Comparison of ENCODE assay signal across 8 cellular contexts in genomic region chr3:16849240-16849639, GRCh38. TPM values are rescaled to one million over a fixed set of nuclear protein-coding genes. Genes with fewer than 3 reads are reported as not detected.
A peak's percentile ranks its signal among the peaks of the same experiment; 100 is the strongest.
DNase-seq lines count a peak whose midpoint lies in the region; ATAC-seq and TF ChIP-seq lines count a peak whose summit lies in the region.

No MANE protein-coding gene starts in this region.

- POLR2A ChIA-PET in activated CD4-positive, alpha-beta memory T cell treated with anti-CD3 and anti-CD28 coated beads for 36 hours (lab: Charles Lee): interaction anchor here (1.1 kb wide), 1 partner anchor 11 kb away, joined by 3 read pairs; no protein-coding TSS in a partner anchor

- TF ChIP-seq POLR2A in transverse colon (IDR thresholded peaks at IDR 0.05): no peak

- H3K27me3 Mint-ChIP-seq in activated CD4-positive, alpha-beta memory T cell treated with anti-CD3 and anti-CD28 coated beads for 36 hours: no peaks in the 10 kb centered on the region
- peaks cover 3% of the 10 kb centered on the region for H3K27me3 Mint-ChIP-seq in endothelial cell (ENCODE audit: unreplicated experiment)
- peaks cover 6% of the 10 kb centered on the region for H3K27me3 Mint-ChIP-seq in type B pancreatic cell

- H3K4me3 Mint-ChIP-seq in activated CD4-positive, alpha-beta memory T cell treated with anti-CD3 and anti-CD28 coated beads for 36 hours: peak overlapping the region; percentile 57
- H3K4me3 Mint-ChIP-seq in endothelial cell (ENCODE audit: unreplicated experiment) (no peak overlapping the region), type B pancreatic cell (no peak overlapping the region)

- H3K27ac Mint-ChIP-seq in activated CD4-positive, alpha-beta memory T cell treated with anti-CD3 and anti-CD28 coated beads for 36 hours: peak overlapping the region; percentile 16
- H3K27ac Mint-ChIP-seq in endothelial cell (ENCODE audit: unreplicated experiment) (peak overlapping the region; percentile 44), type B pancreatic cell (no peak overlapping the region)

- DNase-seq in G401 (ENCODE audit: low spot score): peak; percentile 52
- DNase-seq in H7: peak; percentile 25
- DNase-seq in NCI-H1436 (lab: John Stamatoyannopoulos, UW): peak; percentile 80
- DNase-seq in activated CD4-positive, alpha-beta memory T cell treated with anti-CD3 and anti-CD28 coated beads for 36 hours: peak; percentile 78
- peak; percentile 28 for DNase-seq in endothelial cell (ENCODE audit: low spot score)
- DNase-seq in omental fat pad (ENCODE audit: low spot score): peak; percentile 28
- peak; percentile 87 for DNase-seq in transverse colon
- no peak for DNase-seq in type B pancreatic cell (ENCODE audit: extremely low spot score, unreplicated experiment)

- H3K27ac ChIP-seq in transverse colon: peak overlapping the region in 3 of 4 donors; percentile 14 to 53 (median 51)

- ATAC-seq in omental fat pad (ENCODE audit: low FRiP score): no peak

- no peak overlapping the region for H3K4me3 ChIP-seq in H7 (ENCODE audit: insufficient read depth, low read depth, low read length)
- peak overlapping the region in 1 of 4 donors; percentile 27 for H3K4me3 ChIP-seq in transverse colon

- H3K36me3 Mint-ChIP-seq in activated CD4-positive, alpha-beta memory T cell treated with anti-CD3 and anti-CD28 coated beads for 36 hours: no peaks in the 10 kb centered on the region
- H3K36me3 Mint-ChIP-seq in endothelial cell (ENCODE audit: low read depth, unreplicated experiment): no peaks in the 10 kb centered on the region
- H3K36me3 Mint-ChIP-seq in type B pancreatic cell: no peaks in the 10 kb centered on the region

- H3K4me1 Mint-ChIP-seq in activated CD4-positive, alpha-beta memory T cell treated with anti-CD3 and anti-CD28 coated beads for 36 hours (ENCODE audit: low read depth): peaks cover 49% of the 10 kb centered on the region
- H3K4me1 Mint-ChIP-seq in endothelial cell (ENCODE audit: unreplicated experiment): peaks cover 12% of the 10 kb centered on the region
- H3K4me1 Mint-ChIP-seq in type B pancreatic cell (ENCODE audit: unreplicated experiment): peaks cover 6% of the 10 kb centered on the region

- H3K4me1 ChIP-seq in transverse colon: peaks cover 0 to 13% (median 0%) of the 10 kb centered on the region in 4 donors

- TF ChIP-seq CTCF in endothelial cell (IDR thresholded peaks at IDR 0.05; ENCODE audit: unreplicated experiment) (no peak), omental fat pad (IDR thresholded peaks at IDR 0.05) (no peak), transverse colon (IDR thresholded peaks at IDR 0.05) (no peak), type B pancreatic cell (conservative IDR thresholded peaks at IDR 0.05) (no peak)

- H3K36me3 ChIP-seq in H7 (replicated peaks; ENCODE audit: control insufficient read depth, insufficient read depth, low read length) (no peaks in the 10 kb centered on the region), transverse colon (no peaks in the 10 kb centered on the region)

- H3K9me3 ChIP-seq in transverse colon: no peaks in the 10 kb centered on the region

- no peaks in the 10 kb centered on the region for H3K27me3 ChIP-seq in H7 (ENCODE audit: control insufficient read depth, insufficient read depth, low read length)
- no peaks in the 10 kb centered on the region for H3K27me3 ChIP-seq in transverse colon

- no peak for TF ChIP-seq EP300 in transverse colon (IDR thresholded peaks at IDR 0.05; ENCODE audit: low read depth)

- intact Hi-C loops in activated CD4-positive, alpha-beta memory T cell treated with anti-CD3 and anti-CD28 coated beads for 36 hours (cut with micrococcal nuclease): loop anchor here (2.0 kb wide), 1 partner anchor 56 kb away; no protein-coding TSS in a partner anchor
- intact Hi-C loops in transverse colon (cut with DNase I; ENCODE audit: low total_unique reads): no loop called here

- no peaks in the 10 kb centered on the region for H3K9me3 Mint-ChIP-seq in activated CD4-positive, alpha-beta memory T cell treated with anti-CD3 and anti-CD28 coated beads for 36 hours
- peaks cover 6% of the 10 kb centered on the region for H3K9me3 Mint-ChIP-seq in endothelial cell (ENCODE audit: unreplicated experiment)
- peaks cover 5% of the 10 kb centered on the region for H3K9me3 Mint-ChIP-seq in type B pancreatic cell

- WGBS in transverse colon (ENCODE audit: low coverage in 1 of 2), 2 donors: 25 to 36% methylated on average over 8 of the region's 8 CpGs

- in situ Hi-C loops in G401 (cut with HindIII; ENCODE audit: low sequenced_read_pairs) (no loop called here), transverse colon (cut with MboI; ENCODE audit: low pct_ligation_motif_present in 1 of 4, low pct_unique_long_range_greater_than_20kb in 1 of 4, low sequenced_read_pairs in 3 of 4) (loop anchor here in 1 of 4 donors (25.0 kb wide), 1 partner anchor 388 kb away; no protein-coding TSS in a partner anchor)

- CTCF ChIA-PET in activated CD4-positive, alpha-beta memory T cell treated with anti-CD3 and anti-CD28 coated beads for 36 hours (lab: Charles Lee): interaction anchor here (2.4 kb wide), 1 partner anchor 35 kb away, joined by 15 read pairs; the partner anchor contains the start of gene PLCL2

RNA-seq across cellular contexts. Expression of gene PLCL2, which starts 35.5 kb away (rescaled TPM):
- not detected in 2 replicates for total RNA-seq in G401 (2014; rRNA removed; shearing (Covaris generic))
- 1.9 and 3.3 TPM in 2 replicates for total RNA-seq in H7 (2014; rRNA removed; shearing (Covaris generic))
- total RNA-seq in activated CD4-positive, alpha-beta memory T cell treated with anti-CD3 and anti-CD28 coated beads for 36 hours: 10 to 100 TPM; 16.7 to 17.1 TPM
- total RNA-seq in endothelial cell (ENCODE audit: unreplicated experiment): 18.8 TPM
- 10 to 100 TPM; 10.8 to 28.5 (median 16.3) TPM for total RNA-seq in omental fat pad
- 10 to 100 TPM; 17.2 to 41.4 (median 35.9) TPM for total RNA-seq in transverse colon
- total RNA-seq in type B pancreatic cell (ENCODE audit: low replicate concordance): 6.5 and 10.6 TPM in 2 replicates
